Comparison of ENCODE assay signal across 1 cellular context in the genomic region with DNA sequence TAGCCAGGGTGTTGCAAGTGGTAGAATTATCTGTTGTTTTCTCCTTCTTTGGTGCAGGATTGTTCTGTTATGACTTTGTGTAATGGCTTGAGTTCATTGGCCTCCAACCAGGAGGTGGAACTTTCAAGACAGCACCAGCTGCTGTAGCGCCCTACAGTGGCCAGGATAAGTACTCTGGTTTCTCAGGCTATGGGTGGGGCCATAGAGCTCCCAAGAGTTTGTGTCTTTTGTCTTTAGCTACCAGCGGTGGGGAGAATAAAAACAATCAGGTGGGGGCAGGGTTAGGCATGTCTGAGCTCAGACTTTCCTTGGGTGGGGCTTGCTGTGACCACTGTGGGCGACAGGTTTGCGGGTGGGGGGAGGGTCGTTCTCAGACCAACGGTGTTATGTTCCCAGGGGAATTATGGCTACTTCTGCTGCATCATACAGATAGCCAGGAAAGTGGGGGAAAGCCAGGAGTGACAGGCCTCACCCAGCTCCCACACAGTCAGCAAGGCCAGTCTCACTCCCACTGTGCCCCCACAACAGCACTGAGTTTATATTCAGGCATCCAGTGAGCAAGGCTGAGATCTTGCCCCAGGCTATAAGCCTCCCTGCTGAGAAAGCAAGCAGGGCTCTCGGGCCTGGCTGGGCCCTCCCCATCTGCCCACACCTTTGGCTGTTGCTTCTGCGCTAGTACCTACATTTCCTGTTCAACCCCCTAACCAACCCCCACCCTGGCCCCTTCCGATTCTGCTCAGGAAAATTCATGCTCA.
TF ChIP-seq lines count a peak whose summit lies in the region.

No MANE protein-coding gene starts in this region.

TF ChIP-seq in WTC11, 78 proteins besides CTCF, POLR2A, EP300 and RAD21 (continued from another document):
- TF ChIP-seq, protein P1, sequence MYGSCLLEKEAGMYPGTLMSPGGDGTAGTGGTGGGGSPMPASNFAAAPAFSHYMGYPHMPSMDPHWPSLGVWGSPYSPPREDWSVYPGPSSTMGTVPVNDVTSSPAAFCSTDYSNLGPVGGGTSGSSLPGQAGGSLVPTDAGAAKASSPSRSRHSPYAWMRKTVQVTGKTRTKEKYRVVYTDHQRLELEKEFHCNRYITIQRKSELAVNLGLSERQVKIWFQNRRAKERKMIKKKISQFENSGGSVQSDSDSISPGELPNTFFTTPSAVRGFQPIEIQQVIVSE (CRISPR knock-in tag; IDR thresholded peaks at IDR 0.05; ENCODE audit: borderline replicate concordance), result no peak
- TF ChIP-seq ZNF121 (CRISPR knock-in tag; IDR thresholded peaks at IDR 0.05) (no peak), ESRRA (CRISPR knock-in tag; IDR thresholded peaks at IDR 0.05; ENCODE audit: borderline replicate concordance) (no peak), NFATC4 (CRISPR knock-in tag; IDR thresholded peaks at IDR 0.05) (no peak), KAT7 (CRISPR knock-in tag; IDR thresholded peaks at IDR 0.05; ENCODE audit: borderline replicate concordance) (no peak), SMAD3 (CRISPR knock-in tag; IDR thresholded peaks at IDR 0.05; ENCODE audit: borderline replicate concordance) (no peak), NR3C1 (CRISPR knock-in tag; conservative IDR thresholded peaks at IDR 0.05; ENCODE audit: low read depth) (no peak), GABPB1 (CRISPR knock-in tag; IDR thresholded peaks at IDR 0.05) (no peak)
- TF ChIP-seq, protein P2, sequence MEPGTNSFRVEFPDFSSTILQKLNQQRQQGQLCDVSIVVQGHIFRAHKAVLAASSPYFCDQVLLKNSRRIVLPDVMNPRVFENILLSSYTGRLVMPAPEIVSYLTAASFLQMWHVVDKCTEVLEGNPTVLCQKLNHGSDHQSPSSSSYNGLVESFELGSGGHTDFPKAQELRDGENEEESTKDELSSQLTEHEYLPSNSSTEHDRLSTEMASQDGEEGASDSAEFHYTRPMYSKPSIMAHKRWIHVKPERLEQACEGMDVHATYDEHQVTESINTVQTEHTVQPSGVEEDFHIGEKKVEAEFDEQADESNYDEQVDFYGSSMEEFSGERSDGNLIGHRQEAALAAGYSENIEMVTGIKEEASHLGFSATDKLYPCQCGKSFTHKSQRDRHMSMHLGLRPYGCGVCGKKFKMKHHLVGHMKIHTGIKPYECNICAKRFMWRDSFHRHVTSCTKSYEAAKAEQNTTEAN (CRISPR knock-in tag; IDR thresholded peaks at IDR 0.05), result no peak
- TF ChIP-seq, protein P3, sequence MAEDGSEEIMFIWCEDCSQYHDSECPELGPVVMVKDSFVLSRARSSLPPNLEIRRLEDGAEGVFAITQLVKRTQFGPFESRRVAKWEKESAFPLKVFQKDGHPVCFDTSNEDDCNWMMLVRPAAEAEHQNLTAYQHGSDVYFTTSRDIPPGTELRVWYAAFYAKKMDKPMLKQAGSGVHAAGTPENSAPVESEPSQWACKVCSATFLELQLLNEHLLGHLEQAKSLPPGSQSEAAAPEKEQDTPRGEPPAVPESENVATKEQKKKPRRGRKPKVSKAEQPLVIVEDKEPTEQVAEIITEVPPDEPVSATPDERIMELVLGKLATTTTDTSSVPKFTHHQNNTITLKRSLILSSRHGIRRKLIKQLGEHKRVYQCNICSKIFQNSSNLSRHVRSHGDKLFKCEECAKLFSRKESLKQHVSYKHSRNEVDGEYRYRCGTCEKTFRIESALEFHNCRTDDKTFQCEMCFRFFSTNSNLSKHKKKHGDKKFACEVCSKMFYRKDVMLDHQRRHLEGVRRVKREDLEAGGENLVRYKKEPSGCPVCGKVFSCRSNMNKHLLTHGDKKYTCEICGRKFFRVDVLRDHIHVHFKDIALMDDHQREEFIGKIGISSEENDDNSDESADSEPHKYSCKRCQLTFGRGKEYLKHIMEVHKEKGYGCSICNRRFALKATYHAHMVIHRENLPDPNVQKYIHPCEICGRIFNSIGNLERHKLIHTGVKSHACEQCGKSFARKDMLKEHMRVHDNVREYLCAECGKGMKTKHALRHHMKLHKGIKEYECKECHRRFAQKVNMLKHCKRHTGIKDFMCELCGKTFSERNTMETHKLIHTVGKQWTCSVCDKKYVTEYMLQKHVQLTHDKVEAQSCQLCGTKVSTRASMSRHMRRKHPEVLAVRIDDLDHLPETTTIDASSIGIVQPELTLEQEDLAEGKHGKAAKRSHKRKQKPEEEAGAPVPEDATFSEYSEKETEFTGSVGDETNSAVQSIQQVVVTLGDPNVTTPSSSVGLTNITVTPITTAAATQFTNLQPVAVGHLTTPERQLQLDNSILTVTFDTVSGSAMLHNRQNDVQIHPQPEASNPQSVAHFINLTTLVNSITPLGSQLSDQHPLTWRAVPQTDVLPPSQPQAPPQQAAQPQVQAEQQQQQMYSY (CRISPR knock-in tag; IDR thresholded peaks at IDR 0.05), result no peak
- TF ChIP-seq, protein P4, sequence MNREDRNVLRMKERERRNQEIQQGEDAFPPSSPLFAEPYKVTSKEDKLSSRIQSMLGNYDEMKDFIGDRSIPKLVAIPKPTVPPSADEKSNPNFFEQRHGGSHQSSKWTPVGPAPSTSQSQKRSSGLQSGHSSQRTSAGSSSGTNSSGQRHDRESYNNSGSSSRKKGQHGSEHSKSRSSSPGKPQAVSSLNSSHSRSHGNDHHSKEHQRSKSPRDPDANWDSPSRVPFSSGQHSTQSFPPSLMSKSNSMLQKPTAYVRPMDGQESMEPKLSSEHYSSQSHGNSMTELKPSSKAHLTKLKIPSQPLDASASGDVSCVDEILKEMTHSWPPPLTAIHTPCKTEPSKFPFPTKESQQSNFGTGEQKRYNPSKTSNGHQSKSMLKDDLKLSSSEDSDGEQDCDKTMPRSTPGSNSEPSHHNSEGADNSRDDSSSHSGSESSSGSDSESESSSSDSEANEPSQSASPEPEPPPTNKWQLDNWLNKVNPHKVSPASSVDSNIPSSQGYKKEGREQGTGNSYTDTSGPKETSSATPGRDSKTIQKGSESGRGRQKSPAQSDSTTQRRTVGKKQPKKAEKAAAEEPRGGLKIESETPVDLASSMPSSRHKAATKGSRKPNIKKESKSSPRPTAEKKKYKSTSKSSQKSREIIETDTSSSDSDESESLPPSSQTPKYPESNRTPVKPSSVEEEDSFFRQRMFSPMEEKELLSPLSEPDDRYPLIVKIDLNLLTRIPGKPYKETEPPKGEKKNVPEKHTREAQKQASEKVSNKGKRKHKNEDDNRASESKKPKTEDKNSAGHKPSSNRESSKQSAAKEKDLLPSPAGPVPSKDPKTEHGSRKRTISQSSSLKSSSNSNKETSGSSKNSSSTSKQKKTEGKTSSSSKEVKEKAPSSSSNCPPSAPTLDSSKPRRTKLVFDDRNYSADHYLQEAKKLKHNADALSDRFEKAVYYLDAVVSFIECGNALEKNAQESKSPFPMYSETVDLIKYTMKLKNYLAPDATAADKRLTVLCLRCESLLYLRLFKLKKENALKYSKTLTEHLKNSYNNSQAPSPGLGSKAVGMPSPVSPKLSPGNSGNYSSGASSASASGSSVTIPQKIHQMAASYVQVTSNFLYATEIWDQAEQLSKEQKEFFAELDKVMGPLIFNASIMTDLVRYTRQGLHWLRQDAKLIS (CRISPR knock-in tag; IDR thresholded peaks at IDR 0.05; ENCODE audit: borderline replicate concordance), result no peak
- TF ChIP-seq, protein P5, sequence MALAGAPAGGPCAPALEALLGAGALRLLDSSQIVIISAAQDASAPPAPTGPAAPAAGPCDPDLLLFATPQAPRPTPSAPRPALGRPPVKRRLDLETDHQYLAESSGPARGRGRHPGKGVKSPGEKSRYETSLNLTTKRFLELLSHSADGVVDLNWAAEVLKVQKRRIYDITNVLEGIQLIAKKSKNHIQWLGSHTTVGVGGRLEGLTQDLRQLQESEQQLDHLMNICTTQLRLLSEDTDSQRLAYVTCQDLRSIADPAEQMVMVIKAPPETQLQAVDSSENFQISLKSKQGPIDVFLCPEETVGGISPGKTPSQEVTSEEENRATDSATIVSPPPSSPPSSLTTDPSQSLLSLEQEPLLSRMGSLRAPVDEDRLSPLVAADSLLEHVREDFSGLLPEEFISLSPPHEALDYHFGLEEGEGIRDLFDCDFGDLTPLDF (CRISPR knock-in tag; IDR thresholded peaks at IDR 0.05), result no peak
- TF ChIP-seq, protein P6, sequence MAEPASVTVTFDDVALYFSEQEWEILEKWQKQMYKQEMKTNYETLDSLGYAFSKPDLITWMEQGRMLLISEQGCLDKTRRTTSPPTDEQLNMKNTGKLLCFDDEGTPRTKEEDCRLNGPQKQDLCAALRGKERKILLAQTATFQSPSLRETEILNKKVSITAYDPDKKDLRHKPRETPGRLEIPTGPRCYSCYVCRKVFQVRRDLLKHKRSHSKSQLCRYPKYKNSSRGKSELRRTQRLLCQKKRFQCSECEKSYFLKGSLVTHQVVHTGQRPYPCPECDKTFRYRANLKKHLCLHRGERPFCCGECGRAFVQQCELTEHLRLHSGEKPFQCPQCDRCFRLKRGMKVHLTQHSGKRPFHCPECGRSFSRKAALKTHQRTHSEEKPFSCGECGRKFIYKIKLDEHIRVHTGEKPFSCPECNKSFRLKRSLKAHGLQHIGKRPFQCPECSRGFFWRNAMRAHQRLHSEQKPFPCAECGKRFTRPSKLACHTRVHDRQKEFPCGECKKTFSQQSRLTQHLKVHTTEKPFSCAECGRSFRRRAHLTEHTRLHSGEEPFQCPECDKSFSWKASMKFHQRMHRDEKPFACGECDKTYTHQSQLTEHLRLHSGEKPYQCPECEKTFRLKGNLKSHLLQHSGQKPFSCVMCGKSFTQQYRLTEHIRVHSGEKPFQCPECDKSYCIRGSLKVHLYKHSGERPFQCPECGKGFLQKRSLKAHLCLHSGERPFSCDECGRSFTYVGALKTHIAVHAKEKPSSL (CRISPR knock-in tag; conservative IDR thresholded peaks at IDR 0.05), result no peak
- TF ChIP-seq, protein P7, sequence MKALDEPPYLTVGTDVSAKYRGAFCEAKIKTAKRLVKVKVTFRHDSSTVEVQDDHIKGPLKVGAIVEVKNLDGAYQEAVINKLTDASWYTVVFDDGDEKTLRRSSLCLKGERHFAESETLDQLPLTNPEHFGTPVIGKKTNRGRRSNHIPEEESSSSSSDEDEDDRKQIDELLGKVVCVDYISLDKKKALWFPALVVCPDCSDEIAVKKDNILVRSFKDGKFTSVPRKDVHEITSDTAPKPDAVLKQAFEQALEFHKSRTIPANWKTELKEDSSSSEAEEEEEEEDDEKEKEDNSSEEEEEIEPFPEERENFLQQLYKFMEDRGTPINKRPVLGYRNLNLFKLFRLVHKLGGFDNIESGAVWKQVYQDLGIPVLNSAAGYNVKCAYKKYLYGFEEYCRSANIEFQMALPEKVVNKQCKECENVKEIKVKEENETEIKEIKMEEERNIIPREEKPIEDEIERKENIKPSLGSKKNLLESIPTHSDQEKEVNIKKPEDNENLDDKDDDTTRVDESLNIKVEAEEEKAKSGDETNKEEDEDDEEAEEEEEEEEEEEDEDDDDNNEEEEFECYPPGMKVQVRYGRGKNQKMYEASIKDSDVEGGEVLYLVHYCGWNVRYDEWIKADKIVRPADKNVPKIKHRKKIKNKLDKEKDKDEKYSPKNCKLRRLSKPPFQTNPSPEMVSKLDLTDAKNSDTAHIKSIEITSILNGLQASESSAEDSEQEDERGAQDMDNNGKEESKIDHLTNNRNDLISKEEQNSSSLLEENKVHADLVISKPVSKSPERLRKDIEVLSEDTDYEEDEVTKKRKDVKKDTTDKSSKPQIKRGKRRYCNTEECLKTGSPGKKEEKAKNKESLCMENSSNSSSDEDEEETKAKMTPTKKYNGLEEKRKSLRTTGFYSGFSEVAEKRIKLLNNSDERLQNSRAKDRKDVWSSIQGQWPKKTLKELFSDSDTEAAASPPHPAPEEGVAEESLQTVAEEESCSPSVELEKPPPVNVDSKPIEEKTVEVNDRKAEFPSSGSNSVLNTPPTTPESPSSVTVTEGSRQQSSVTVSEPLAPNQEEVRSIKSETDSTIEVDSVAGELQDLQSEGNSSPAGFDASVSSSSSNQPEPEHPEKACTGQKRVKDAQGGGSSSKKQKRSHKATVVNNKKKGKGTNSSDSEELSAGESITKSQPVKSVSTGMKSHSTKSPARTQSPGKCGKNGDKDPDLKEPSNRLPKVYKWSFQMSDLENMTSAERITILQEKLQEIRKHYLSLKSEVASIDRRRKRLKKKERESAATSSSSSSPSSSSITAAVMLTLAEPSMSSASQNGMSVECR (CRISPR knock-in tag; IDR thresholded peaks at IDR 0.05; ENCODE audit: borderline replicate concordance), result no peak
